34 cellular contexts compared by ENCODE assay signal in genomic region chr10:1002425-1003006, GRCh38. TPM values are rescaled to one million over a fixed set of nuclear protein-coding genes. Genes with fewer than 3 reads are reported as not detected.
"Had no signal": no experiment of that assay in that cellular context is flagged by ENCODE, and none has a peak within 500 bp of the region (broad histone marks: within the 10 kb centered on the region; RNA-seq: fewer than 3 reads in every experiment).

No MANE protein-coding gene starts in this region.

- ATAC-seq: left lobe of liver; mucosa of descending colon; naive thymus-derived CD4-positive, alpha-beta T cell; stimulated activated effector memory CD8-positive, alpha-beta T cell treated with anti-CD3 and anti-CD28 coated beads, Interleukin-12 subunit alpha, Interleukin-12 subunit beta, amount 100 ng/mL, for 72 hours had no signal

- H3K27me3 ChIP-seq: colonic mucosa, esophagus squamous epithelium, right atrium auricular region, sigmoid colon, suprapubic skin, vagina had no signal

- H3K27me3 Mint-ChIP-seq: dendritic cell treated with granulocyte-macrophage colony-stimulating factor and Interleukin-4, amounts not matched to agents 40 ng/mL and 50 ng/mL, for 4 days; naive thymus-derived CD4-positive, alpha-beta T cell had no signal

- H3K4me1 Mint-ChIP-seq: endodermal cell, mesothelial cell of epicardium, nephron progenitor cell had no signal

- H3K27ac ChIP-seq: colonic mucosa, esophagus squamous epithelium, prostate gland, right atrium auricular region, sigmoid colon, suprapubic skin, vagina had no signal

- DNase-seq: colonic mucosa; effector CD8-positive, alpha-beta T cell; endodermal cell; esophagus squamous epithelium; head of caudate nucleus; mesenchymal stem cell; mucosa of descending colon; naive thymus-derived CD4-positive, alpha-beta T cell; nephron progenitor cell; nucleus accumbens; sigmoid colon; stimulated activated CD4-positive, alpha-beta T cell treated with anti-CD3 and anti-CD28 coated beads, Interleukin-2, amount 100 ng/mL, for 24 hours; stimulated activated CD4-positive, alpha-beta T cell treated with anti-CD3 and anti-CD28 coated beads, Interleukin-4, amount 100 ng/mL, for 24 hours; stimulated activated naive CD4-positive, alpha-beta T cell treated with Interleukin-2 at 50 U/mL for 16 hours; trophoblast cell had no signal

- H3K4me3 Mint-ChIP-seq: dendritic cell treated with granulocyte-macrophage colony-stimulating factor and Interleukin-4, amounts not matched to agents 40 ng/mL and 50 ng/mL, for 4 days; endodermal cell; mesothelial cell of epicardium; naive thymus-derived CD4-positive, alpha-beta T cell; nephron progenitor cell; stimulated activated effector memory CD8-positive, alpha-beta T cell treated with anti-CD3 and anti-CD28 coated beads, Interleukin-12 subunit alpha, Interleukin-12 subunit beta, amount 100 ng/mL, for 72 hours had no signal

- H3K4me1 ChIP-seq: colonic mucosa, esophagus squamous epithelium, prostate gland, right atrium auricular region, sigmoid colon, suprapubic skin, vagina had no signal

- H3K9me3 Mint-ChIP-seq: stimulated activated effector memory CD8-positive, alpha-beta T cell treated with anti-CD3 and anti-CD28 coated beads, Interleukin-12 subunit alpha, Interleukin-12 subunit beta, amount 100 ng/mL, for 72 hours had no signal

- H3K9me3 ChIP-seq: colonic mucosa, prostate gland, sigmoid colon, suprapubic skin had no signal

- H3K27ac Mint-ChIP-seq: dendritic cell treated with granulocyte-macrophage colony-stimulating factor and Interleukin-4, amounts not matched to agents 40 ng/mL and 50 ng/mL, for 4 days; endodermal cell; mesothelial cell of epicardium; naive thymus-derived CD4-positive, alpha-beta T cell; nephron progenitor cell; stimulated activated effector memory CD8-positive, alpha-beta T cell treated with anti-CD3 and anti-CD28 coated beads, Interleukin-12 subunit alpha, Interleukin-12 subunit beta, amount 100 ng/mL, for 72 hours had no signal

- H3K4me3 ChIP-seq: colonic mucosa, esophagus squamous epithelium, lung, mucosa of descending colon, prostate gland, right atrium auricular region, sigmoid colon, suprapubic skin, vagina had no signal

- FAIRE-seq: frontal cortex, keratinocyte had no signal

RNA-seq across cellular contexts. Expression of gene IDI2, which starts 23.1 kb away (rescaled TPM):
- total RNA-seq: chondrocyte; colonic mucosa; endodermal cell; endothelial cell of umbilical vein; epithelial cell of proximal tubule; esophagus squamous epithelium; fibroblast of villous mesenchyme; frontal cortex; left lobe of liver; liver; mesothelial cell of epicardium; mucosa of descending colon; naive thymus-derived CD4-positive, alpha-beta T cell; osteocyte; prostate gland; sigmoid colon; skeletal muscle tissue; suprapubic skin; ureter; vagina had no signal
- polyA plus RNA-seq: endothelial cell of umbilical vein; keratinocyte; liver; naive thymus-derived CD4-positive, alpha-beta T cell; sigmoid colon had no signal
